In genomic region chr19:52170863-52171320, GRCh38 we compare ENCODE assay signal across 8 cellular contexts. TPM values are rescaled to one million over a fixed set of nuclear protein-coding genes. Genes with fewer than 3 reads are reported as not detected.
DNase-seq lines count a peak whose midpoint lies in the region; ATAC-seq and TF ChIP-seq lines count a peak whose summit lies in the region.

No MANE protein-coding gene starts in this region.

- H3K9me3 ChIP-seq in neuronal stem cell (replicated peaks in 1 of 2; ENCODE audit: control insufficient read depth in 2 of 2, insufficient read depth in 1 of 2, low read depth in 1 of 2, low read length in 2 of 2), result peaks cover 3 to 23% of the 10 kb centered on the region in 2 donors

- H3K4me2 ChIP-seq in neuronal stem cell (ENCODE audit: insufficient read depth, low read length, poor library complexity, severe bottlenecking), result peak overlapping the region; percentile 84

- H3K14ac ChIP-seq in neuronal stem cell (ENCODE audit: low read length), result no peak overlapping the region

- peaks cover 2 to 5% of the 10 kb centered on the region in 2 donors for H3K36me3 ChIP-seq in neuronal stem cell (replicated peaks in 1 of 2; ENCODE audit: control insufficient read depth in 2 of 2, insufficient read depth in 2 of 2, low read length in 2 of 2)

- H3K18ac ChIP-seq in neuronal stem cell (ENCODE audit: low read length), result no peak overlapping the region

- no peak overlapping the region for H3K4ac ChIP-seq in neuronal stem cell (ENCODE audit: low read length)

- POLR2A ChIA-PET in activated CD4-positive, alpha-beta T cell treated with anti-CD3 and anti-CD28 coated beads, Interleukin-2, amount 10 ng/mL, durations not matched to agents 7 days and 5 days (lab: Charles Lee), result no interaction called here

- no peak overlapping the region for H2AK5ac ChIP-seq in neuronal stem cell (ENCODE audit: low read depth, low read length)

- peak overlapping the region; percentile 83 for H3K4me3 Mint-ChIP-seq in activated CD4-positive, alpha-beta T cell treated with anti-CD3 and anti-CD28 coated beads, Interleukin-2, amount 10 ng/mL, durations not matched to agents 7 days and 5 days

- H3K27ac ChIP-seq in neuronal stem cell (replicated peaks; ENCODE audit: low read length), result no peak overlapping the region

- no peak overlapping the region for H4K8ac ChIP-seq in neuronal stem cell (ENCODE audit: low read depth, low read length)

- CTCF ChIA-PET in activated CD4-positive, alpha-beta T cell treated with anti-CD3 and anti-CD28 coated beads, Interleukin-2, amount 10 ng/mL, durations not matched to agents 7 days and 5 days (lab: Charles Lee), result no interaction called here

- H2BK12ac ChIP-seq in neuronal stem cell (ENCODE audit: low read length), result no peak overlapping the region

- H3K9ac ChIP-seq in neuronal stem cell (ENCODE audit: low read depth, low read length, poor library complexity), result peak overlapping the region; percentile 56

- H3K27ac Mint-ChIP-seq in activated CD4-positive, alpha-beta T cell treated with anti-CD3 and anti-CD28 coated beads, Interleukin-2, amount 10 ng/mL, durations not matched to agents 7 days and 5 days, result peak overlapping the region; percentile 93

- WGBS in neuronal stem cell (ENCODE audit: extremely low coverage in 2 of 2, insufficient read length in 2 of 2, insufficient replicate concordance in 1 of 2), 2 donors, result no CpG with 5 or more reads among the region's 22 CpGs

- H2BK5ac ChIP-seq in neuronal stem cell (ENCODE audit: low read length), result no peak overlapping the region

- peaks cover 29% of the 10 kb centered on the region for H3K4me1 Mint-ChIP-seq in activated CD4-positive, alpha-beta T cell treated with anti-CD3 and anti-CD28 coated beads, Interleukin-2, amount 10 ng/mL, durations not matched to agents 7 days and 5 days

- H3K36me3 Mint-ChIP-seq in activated CD4-positive, alpha-beta T cell treated with anti-CD3 and anti-CD28 coated beads, Interleukin-2, amount 10 ng/mL, durations not matched to agents 7 days and 5 days (ENCODE audit: low read depth), result peaks cover 51% of the 10 kb centered on the region

- no peak overlapping the region for H2BK15ac ChIP-seq in neuronal stem cell (ENCODE audit: low read length)

- peaks cover 0 to 12% (median 2%) of the 10 kb centered on the region in 3 experiments for H3K27me3 ChIP-seq in neuronal stem cell (ENCODE audit: control insufficient read depth in 3 of 3, insufficient read depth in 3 of 3, low read depth in 1 of 3, low read length in 3 of 3)

- ATAC-seq in HG02798 (IDR thresholded peaks at IDR 0.05; ENCODE audit: poor library complexity, unreplicated experiment) (peak; percentile 23), HG03039 (IDR thresholded peaks at IDR 0.05; ENCODE audit: unreplicated experiment) (no peak)

- peak overlapping the region; percentile 92 for H2AFZ ChIP-seq in neuronal stem cell (ENCODE audit: low read length)

- H3K4me1 ChIP-seq in neuronal stem cell (ENCODE audit: control insufficient read depth in 2 of 2, insufficient read depth in 1 of 2, low read depth in 1 of 2, low read length in 2 of 2), result peaks cover 0 to 1% of the 10 kb centered on the region in 2 donors

- no peaks in the 10 kb centered on the region for H3K79me1 ChIP-seq in neuronal stem cell (ENCODE audit: low read depth, low read length)

- H3K27me3 Mint-ChIP-seq in activated CD4-positive, alpha-beta T cell treated with anti-CD3 and anti-CD28 coated beads, Interleukin-2, amount 10 ng/mL, durations not matched to agents 7 days and 5 days, result no peaks in the 10 kb centered on the region

- H3K9me3 Mint-ChIP-seq in activated CD4-positive, alpha-beta T cell treated with anti-CD3 and anti-CD28 coated beads, Interleukin-2, amount 10 ng/mL, durations not matched to agents 7 days and 5 days, result peaks cover 29% of the 10 kb centered on the region

- H3K4me3 ChIP-seq in GM12865 (ENCODE audit: low read depth, low read length) (peak overlapping the region; percentile 81), foreskin fibroblast (ENCODE audit: low read depth in 1 of 2, low read length in 2 of 2) (peak overlapping the region; percentile 72 to 99), neuronal stem cell (ENCODE audit: low read length in 2 of 2) (peak overlapping the region; percentile 51 to 86)

- no peak overlapping the region for H2BK120ac ChIP-seq in neuronal stem cell (ENCODE audit: low read depth, low read length)

- no peak overlapping the region for H3K23ac ChIP-seq in neuronal stem cell (ENCODE audit: low read depth, low read length, poor library complexity)

- DNase-seq in GM12865 (ENCODE audit: low read depth) (no peak), foreskin fibroblast (peak in 1 of 2 donors; percentile 29), neuronal stem cell (ENCODE audit: low spot score) (no peak), hippocampal formation (lab: John Stamatoyannopoulos, UW) (no peak), NCI-H1048 (lab: John Stamatoyannopoulos, UW) (no peak)
- DNase-seq in activated CD4-positive, alpha-beta T cell treated with anti-CD3 and anti-CD28 coated beads, Interleukin-2, amount 10 ng/mL, durations not matched to agents 7 days and 5 days, result no peak

- no peak for TF ChIP-seq CTCF in GM12865 (IDR thresholded peaks at IDR 0.05; ENCODE audit: insufficient read depth, low read depth, low read length, missing control alignments)
- TF ChIP-seq CTCF in foreskin fibroblast (IDR thresholded peaks at IDR 0.05; ENCODE audit: low read depth, low read length), result no peak

- H4K91ac ChIP-seq in neuronal stem cell (ENCODE audit: low read depth, low read length, poor library complexity), result no peak overlapping the region

RNA-seq across cellular contexts. Expression of gene ZNF836, which starts 0.5 kb away (rescaled TPM):
- 10 to 100 TPM; 21.7 to 23.5 TPM for total RNA-seq in activated CD4-positive, alpha-beta T cell treated with anti-CD3 and anti-CD28 coated beads, Interleukin-2, amount 10 ng/mL, durations not matched to agents 7 days and 5 days
- 10.5 TPM for polyA plus RNA-seq in neuronal stem cell (2013, experiment 1 of 2)
- polyA plus RNA-seq in neuronal stem cell (2013, experiment 2 of 2), result 10.4 TPM

RNA-seq across cellular contexts. Expression of gene PPP2R1A, which starts 19.0 kb away (rescaled TPM):
- 100 to 1,000 TPM; 184 to 214 TPM for total RNA-seq in activated CD4-positive, alpha-beta T cell treated with anti-CD3 and anti-CD28 coated beads, Interleukin-2, amount 10 ng/mL, durations not matched to agents 7 days and 5 days
- 141 TPM for polyA plus RNA-seq in neuronal stem cell (2013, experiment 1 of 2)
- polyA plus RNA-seq in neuronal stem cell (2013, experiment 2 of 2), result 139 TPM

RNA-seq across cellular contexts. Expression of gene ZNF616, which starts 31.2 kb away (rescaled TPM):
- total RNA-seq in activated CD4-positive, alpha-beta T cell treated with anti-CD3 and anti-CD28 coated beads, Interleukin-2, amount 10 ng/mL, durations not matched to agents 7 days and 5 days, result 1 to 10 TPM; 7.5 to 8.3 TPM
- polyA plus RNA-seq in neuronal stem cell (2013, experiment 1 of 2), result 8.7 TPM
- 9.3 TPM for polyA plus RNA-seq in neuronal stem cell (2013, experiment 2 of 2)
